19 cellular contexts compared by ENCODE assay signal in the genomic region with DNA sequence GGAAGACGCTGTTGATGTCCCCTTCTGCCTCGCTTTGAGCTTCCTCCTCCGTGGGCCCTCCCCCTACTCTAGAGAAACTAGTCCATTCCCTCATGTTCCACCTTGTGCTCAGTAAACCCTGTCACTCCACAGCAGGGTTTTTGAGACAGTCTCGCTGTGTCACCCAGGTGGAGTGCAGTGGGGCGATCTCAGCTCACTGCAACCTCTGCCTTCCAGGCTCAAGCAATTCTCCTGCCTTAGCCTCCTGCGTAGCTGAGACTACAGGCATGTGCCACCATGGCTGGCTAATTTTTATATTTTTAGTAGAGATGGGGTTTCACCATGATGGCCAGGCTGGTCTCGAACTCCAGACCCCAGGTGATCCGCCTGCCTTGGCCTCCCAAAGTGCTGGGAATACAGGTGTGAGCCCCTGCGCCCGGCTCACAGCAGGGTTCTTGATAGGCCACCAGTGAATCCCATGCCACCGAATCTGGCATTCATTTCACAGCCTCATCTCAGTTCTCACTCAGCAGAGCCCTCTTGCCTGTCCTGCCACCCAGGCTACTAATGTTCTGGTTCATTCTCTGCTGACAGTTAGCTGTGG. TPM values are rescaled to one million over a fixed set of nuclear protein-coding genes. Genes with fewer than 3 reads are reported as not detected.
DNase-seq lines count a peak whose midpoint lies in the region; ATAC-seq, FAIRE-seq and TF ChIP-seq lines count a peak whose summit lies in the region.
"Had no signal": no experiment of that assay in that cellular context is flagged by ENCODE, and none has a peak within 500 bp of the region (broad histone marks: within the 10 kb centered on the region; RNA-seq: fewer than 3 reads in every experiment).

No MANE protein-coding gene starts in this region.

- H2AFZ ChIP-seq in GM12878 (ENCODE audit: control insufficient read depth, low read depth, low read length), result no peak overlapping the region
- H2AFZ ChIP-seq: parathyroid adenoma, PC-9 had no signal

- SMC1A ChIA-PET in GM12878 (lab: Charles Lee; ENCODE audit: uncharacterized antibody, unreplicated experiment), result no interaction called here

- no peak overlapping the region for H3K4me2 ChIP-seq in GM12878 (ENCODE audit: control insufficient read depth, insufficient read depth)
- H3K4me2 ChIP-seq: PC-9 had no signal

- H3K4me1 Mint-ChIP-seq in T-helper 1 cell treated with Interleukin-12 subunit alpha and Interleukin-12 subunit beta and Interleukin-4 antibody, amounts not matched to agents 30 μg/mL and 1 μg/mL, for 36 hours (ENCODE audit: low read depth), result peaks cover 33% of the 10 kb centered on the region
- H3K4me1 Mint-ChIP-seq in HFFc6 (ENCODE audit: low read depth) (peaks cover 67% of the 10 kb centered on the region), nephron progenitor cell (peaks cover 33% of the 10 kb centered on the region)

- TF ChIP-seq EP300 in GM12878 (IDR thresholded peaks at IDR 0.05; ENCODE audit: borderline replicate concordance in 1 of 2, control insufficient read depth in 1 of 2, low read depth in 2 of 2, low read length in 2 of 2) (no peak), esophagus muscularis mucosa (IDR thresholded peaks at IDR 0.05) (no peak)

- H3K27ac ChIP-seq in GM12878 (ENCODE audit: control insufficient read depth, insufficient read depth) (no peak overlapping the region), esophagus muscularis mucosa (replicated peaks in 1 of 4) (no peak overlapping the region)
- H3K27ac ChIP-seq: 22Rv1, ascending aorta, coronary artery, parathyroid adenoma, PC-9, VCaP had no signal

- H3K36me3 ChIP-seq in GM12878 (ENCODE audit: control insufficient read depth in 2 of 2, insufficient read depth in 2 of 2, low read length in 1 of 2) (peaks cover 26 to 27% of the 10 kb centered on the region in 2 experiments), esophagus muscularis mucosa (peaks cover 6 to 62% (median 49%) of the 10 kb centered on the region in 4 donors)

- H3K27me3 Mint-ChIP-seq in T-helper 1 cell treated with Interleukin-12 subunit alpha and Interleukin-12 subunit beta and Interleukin-4 antibody, amounts not matched to agents 30 μg/mL and 1 μg/mL, for 36 hours (ENCODE audit: low read depth), result no peaks in the 10 kb centered on the region
- H3K27me3 Mint-ChIP-seq in HFFc6 (ENCODE audit: insufficient read depth) (peaks cover 24% of the 10 kb centered on the region), nephron progenitor cell (ENCODE audit: low read depth, poor library complexity) (no peaks in the 10 kb centered on the region)
- H3K27me3 Mint-ChIP-seq: memory B cell had no signal

- no peaks in the 10 kb centered on the region for H3K9me3 Mint-ChIP-seq in T-helper 1 cell treated with Interleukin-12 subunit alpha and Interleukin-12 subunit beta and Interleukin-4 antibody, amounts not matched to agents 30 μg/mL and 1 μg/mL, for 36 hours
- H3K9me3 Mint-ChIP-seq in HFFc6 (no peaks in the 10 kb centered on the region; the same call in 1 of the 2 replicates), nephron progenitor cell (no peaks in the 10 kb centered on the region)
- H3K9me3 Mint-ChIP-seq: memory B cell had no signal

- TF ChIP-seq RAD21 in GM12878 (IDR thresholded peaks at IDR 0.05; ENCODE audit: insufficient read depth, low read depth, low read length), result no peak

- no peak overlapping the region for H3K9ac ChIP-seq in GM12878 (ENCODE audit: control insufficient read depth, insufficient read depth, low read length)
- H3K9ac ChIP-seq: parathyroid adenoma had no signal

- no peak for FAIRE-seq in GM12878 (lab: Jason Lieb, UNC)
- FAIRE-seq: islet of Langerhans had no signal

- no TSS peak for BruUV-seq in GM12878 (replicated peaks; lab: Mats Ljungman, UMichigan)

- H4K20me1 ChIP-seq in GM12878 (ENCODE audit: control insufficient read depth, insufficient read depth), result peaks cover 3% of the 10 kb centered on the region; the same call in 1 of the 2 replicates

- WGBS in GM12878 (ENCODE audit: insufficient coverage, insufficient replicate concordance, low lambda C conversion rate, missing lambda C conversion rate), result 93% methylated on average over 11 of the region's 11 CpGs
- 88% methylated on average over 9 of the region's 11 CpGs for WGBS in esophagus muscularis mucosa

- ATAC-seq in GM12878 (no peak), HG03280 (IDR thresholded peaks at IDR 0.05; ENCODE audit: unreplicated experiment) (no peak), HG02981 (IDR thresholded peaks at IDR 0.05; ENCODE audit: unreplicated experiment) (no peak)

- in situ Hi-C loops in GM12878 (cut with MboI), result no loop called here

- TF ChIP-seq POLR2A in GM12878 (IDR thresholded peaks at IDR 0.05; ENCODE audit: low read depth, low read length) (no peak; the same call in 1 of the 2 replicates), esophagus muscularis mucosa (IDR thresholded peaks at IDR 0.05; ENCODE audit: low read depth) (no peak)

- no peaks in the 10 kb centered on the region for H3K27me3 ChIP-seq in GM12878 (replicated peaks in 1 of 2; ENCODE audit: control insufficient read depth in 2 of 2, insufficient read depth in 2 of 2, low read length in 1 of 2)
- no peaks in the 10 kb centered on the region for H3K27me3 ChIP-seq in esophagus muscularis mucosa
- H3K27me3 ChIP-seq: ascending aorta had no signal

- no peak overlapping the region for H3K4me3 Mint-ChIP-seq in T-helper 1 cell treated with Interleukin-12 subunit alpha and Interleukin-12 subunit beta and Interleukin-4 antibody, amounts not matched to agents 30 μg/mL and 1 μg/mL, for 36 hours
- H3K4me3 Mint-ChIP-seq in HFFc6 (no peak overlapping the region), nephron progenitor cell (no peak overlapping the region)
- H3K4me3 Mint-ChIP-seq: memory B cell had no signal

- no peaks in the 10 kb centered on the region for H3K9me3 ChIP-seq in GM12878 (replicated peaks; ENCODE audit: control insufficient read depth, insufficient read depth, low read length)
- H3K9me3 ChIP-seq in esophagus muscularis mucosa, result no peaks in the 10 kb centered on the region
- H3K9me3 ChIP-seq: ascending aorta had no signal

- DNase-seq in T-helper 1 cell (no peak), HFFc6 (no peak), GM12878 (ENCODE audit: low read depth, low spot score) (no peak), nephron progenitor cell (no peak), esophagus muscularis mucosa (ENCODE audit: extremely low spot score) (no peak)
- DNase-seq: Kasumi-1, NCI-H146, NCI-H510A, PC-9 had no signal

- POLR2A ChIA-PET in GM12878 (lab: Charles Lee), result interaction anchor here (0.5 kb wide), 1 partner anchor 33 kb away, joined by 4 read pairs; no protein-coding TSS in a partner anchor

- H3K27ac Mint-ChIP-seq in T-helper 1 cell treated with Interleukin-12 subunit alpha and Interleukin-12 subunit beta and Interleukin-4 antibody, amounts not matched to agents 30 μg/mL and 1 μg/mL, for 36 hours, result peak overlapping the region; percentile 45
- peak overlapping the region; percentile 75; the same call in 1 of the 2 replicates for H3K27ac Mint-ChIP-seq in HFFc6
- peak overlapping the region; percentile 91 for H3K27ac Mint-ChIP-seq in nephron progenitor cell

- no peaks in the 10 kb centered on the region for H3K4me1 ChIP-seq in GM12878 (ENCODE audit: control insufficient read depth, insufficient read depth, low read length)
- peaks cover 8 to 28% (median 23%) of the 10 kb centered on the region in 4 donors for H3K4me1 ChIP-seq in esophagus muscularis mucosa
- H3K4me1 ChIP-seq: parathyroid adenoma had no signal

- CTCF ChIA-PET in GM12878 (lab: Yijun Ruan, JAX), result no interaction called here

- peaks cover 39% of the 10 kb centered on the region for H3K36me3 Mint-ChIP-seq in T-helper 1 cell treated with Interleukin-12 subunit alpha and Interleukin-12 subunit beta and Interleukin-4 antibody, amounts not matched to agents 30 μg/mL and 1 μg/mL, for 36 hours (ENCODE audit: low read depth)
- H3K36me3 Mint-ChIP-seq in HFFc6 (ENCODE audit: low read depth) (peaks cover 42% of the 10 kb centered on the region), nephron progenitor cell (ENCODE audit: low read depth) (peaks cover 40% of the 10 kb centered on the region)

- H3K4me3 ChIP-seq in GM12878, result no peak overlapping the region
- H3K4me3 ChIP-seq in esophagus muscularis mucosa, result no peak overlapping the region
- H3K4me3 ChIP-seq: ascending aorta, coronary artery, PC-9 had no signal

- intact Hi-C loops in GM12878 (cut with micrococcal nuclease; ENCODE audit: unreplicated experiment) (no loop called here), esophagus muscularis mucosa (cut with DNase I) (loop anchor here (5.0 kb wide), 1 partner anchor 33 kb away; no protein-coding TSS in a partner anchor)

- no peaks in the 10 kb centered on the region; the same call in 1 of the 2 replicates for H3K79me2 ChIP-seq in GM12878 (ENCODE audit: control insufficient read depth, insufficient read depth, low read length)

- RAD21 ChIA-PET in GM12878 (lab: Charles Lee; ENCODE audit: unreplicated experiment), result no interaction called here

- TF ChIP-seq CTCF in HFFc6 (IDR thresholded peaks at IDR 0.05), result no peak
- no peak for TF ChIP-seq CTCF in GM12878 (IDR thresholded peaks at IDR 0.05 in 2 of 3, conservative IDR thresholded peaks at IDR 0.05 in 1 of 3; ENCODE audit: control insufficient read depth in 2 of 3, extremely low read depth in 1 of 3, insufficient read depth in 1 of 3, low read depth in 3 of 3, low read length in 3 of 3)
- no peak for TF ChIP-seq CTCF in nephron progenitor cell (IDR thresholded peaks at IDR 0.05)
- TF ChIP-seq CTCF in esophagus muscularis mucosa (IDR thresholded peaks at IDR 0.05), result no peak

TF ChIP-seq in GM12878, 131 proteins besides CTCF, POLR2A, EP300 and RAD21 (continues in another document):
- TF ChIP-seq CHD2 (IDR thresholded peaks at IDR 0.05; ENCODE audit: borderline replicate concordance, low read depth, low read length), result no peak

RNA-seq across cellular contexts. Expression of a gene that starts 36.0 kb away (rescaled TPM):
- total RNA-seq in HFFc6 (2021; fragmentation: NEBNext Ultra II Directional; extraction: Animal tissue kit (Norgen Biotek cat#: 25700)), result 10 to 100 TPM; 34.5 to 40.7 (median 38.3) TPM
- 79.9 and 89.9 TPM in 2 replicates for total RNA-seq in GM12878 (2013; cell fraction: nucleolus; rRNA removed)
- total RNA-seq in GM12878 (2014; rRNA removed) (34.3 and 40.9 TPM in 2 replicates), GM12878 (2014; rRNA removed; fragmentation: Illumina TruSeq; extraction: Trizol) (38.5 and 41.1 TPM in 2 replicates), GM12878 (2021) (37.7 and 39.6 TPM in 2 replicates), esophagus muscularis mucosa (10 to 100 TPM; 42.8 to 52.1 (median 46.6) TPM)
- polyA plus RNA-seq in GM12878 (2011; ENCODE audit: low read depth), result 22.3 TPM
- polyA plus RNA-seq in GM12878 (2011; rRNA removed) (31.7 and 45.1 TPM in 2 replicates), GM12878 (2014; fragmentation: Illumina TruSeq; extraction: Trizol) (32.4 and 43.6 TPM in 2 replicates), GM12878 (2014; fragmentation: Nextera tagmentation; extraction: Ambion mirVana) (10 to 100 TPM; 13.2 to 16.3 TPM), GM12878 (2014; rRNA removed) (24.9 and 28.3 TPM in 2 replicates), GM12878 (2016; fragmentation: Nextera tagmentation; extraction: Ambion mirVana) (10 to 100 TPM; 39.5 to 43.4 TPM)
- polyA plus RNA-seq in GM12878 (2011; cell fraction: cytosol; rRNA removed), result 15.7 and 17.9 TPM in 2 replicates
- polyA plus RNA-seq in GM12878 (2011; cell fraction: nucleus; rRNA removed), result 28.5 and 34.2 TPM in 2 replicates
- polyA plus RNA-seq in GM12878 (2012), result 31.7 and 32.9 TPM in 2 replicates
- polyA minus RNA-seq in GM12878 (2011; rRNA and poly(A)+ RNA removed), result 29.7 and 47.0 TPM in 2 replicates
- 11.1 and 13.6 TPM in 2 replicates for polyA minus RNA-seq in GM12878 (2011; cell fraction: cytosol; rRNA and poly(A)+ RNA removed)
- 24.1 and 40.4 TPM in 2 replicates for polyA minus RNA-seq in GM12878 (2011; cell fraction: nucleus; rRNA and poly(A)+ RNA removed)
